10 cellular contexts compared by ENCODE assay signal in genomic region chr17:50423553-50424159, GRCh38. TPM values are rescaled to one million over a fixed set of nuclear protein-coding genes. Genes with fewer than 3 reads are reported as not detected.
A peak's percentile ranks its signal among the peaks of the same experiment; 100 is the strongest.
DNase-seq lines count a peak whose midpoint lies in the region; ATAC-seq, FAIRE-seq and TF ChIP-seq lines count a peak whose summit lies in the region.
"Had no signal": no experiment of that assay in that cellular context is flagged by ENCODE, and none has a peak within 500 bp of the region (broad histone marks: within the 10 kb centered on the region; RNA-seq: fewer than 3 reads in every experiment).

No MANE protein-coding gene starts in this region.

- no peak overlapping the region for H3K4me3 ChIP-seq in MG63
- H3K4me3 ChIP-seq in bronchial epithelial cell (ENCODE audit: low read depth, low read length), result no peak overlapping the region
- H3K4me3 ChIP-seq in trophoblast cell (ENCODE audit: low read depth, low read length), result no peak overlapping the region

- DNase-seq in ELR (ENCODE audit: low read depth) (peak; percentile 97), MG63 (peak; percentile 94), bronchial epithelial cell (ENCODE audit: low read depth) (peak; percentile 89), trophoblast cell (peak; percentile 70 to 75), NCI-H1092 (lab: John Stamatoyannopoulos, UW) (no peak)
- no peak for DNase-seq in activated CD8-positive, alpha-beta memory T cell treated with anti-CD3 and anti-CD28 coated beads for 24 hours
- DNase-seq: activated CD4-positive, alpha-beta T cell treated with anti-CD3 and anti-CD28 coated beads for 36 hours; stimulated activated naive CD4-positive, alpha-beta T cell treated with Interleukin-2 at 50 U/mL for 16 hours had no signal

- no peak overlapping the region for H2AK5ac ChIP-seq in trophoblast cell (ENCODE audit: low read length)

- H3K4ac ChIP-seq in trophoblast cell (ENCODE audit: low read depth, low read length), result no peak overlapping the region

- no peak for ATAC-seq in HG03159 (IDR thresholded peaks at IDR 0.05; ENCODE audit: unreplicated experiment)
- ATAC-seq in HG02973 (IDR thresholded peaks at IDR 0.05; ENCODE audit: unreplicated experiment), result no peak
- ATAC-seq: activated CD4-positive, alpha-beta T cell treated with anti-CD3 and anti-CD28 coated beads for 36 hours had no signal

- no peak for FAIRE-seq in bronchial epithelial cell (lab: Jason Lieb, UNC)

- H3K23ac ChIP-seq in trophoblast cell (ENCODE audit: low read length), result no peak overlapping the region

- H3K14ac ChIP-seq in trophoblast cell (ENCODE audit: low read length), result no peak overlapping the region

- peaks cover 13% of the 10 kb centered on the region for H3K79me2 ChIP-seq in trophoblast cell (ENCODE audit: control insufficient read depth, insufficient read depth, low read length, poor library complexity)

- H2BK12ac ChIP-seq in trophoblast cell (ENCODE audit: low read length), result peak overlapping the region; percentile 50

- H3K79me1 ChIP-seq in trophoblast cell (ENCODE audit: low read length), result peaks cover 26% of the 10 kb centered on the region

- no peaks in the 10 kb centered on the region for H3K27me3 ChIP-seq in MG63
- no peaks in the 10 kb centered on the region for H3K27me3 ChIP-seq in bronchial epithelial cell (ENCODE audit: control insufficient read depth, insufficient read depth, low read length)
- no peaks in the 10 kb centered on the region for H3K27me3 ChIP-seq in trophoblast cell (ENCODE audit: insufficient read depth, low read length)

- H4K12ac ChIP-seq in trophoblast cell (ENCODE audit: low read depth, low read length), result no peak overlapping the region

- peak overlapping the region; percentile 64 for H4K91ac ChIP-seq in trophoblast cell (ENCODE audit: low read depth, low read length)

- H2BK120ac ChIP-seq in trophoblast cell (ENCODE audit: insufficient read depth, low read length, poor library complexity), result no peak overlapping the region

- no peak overlapping the region for H2AFZ ChIP-seq in trophoblast cell (ENCODE audit: insufficient read depth, low read length, poor library complexity)

- H3K27ac ChIP-seq in trophoblast cell (ENCODE audit: low read depth, low read length), result peak overlapping the region; percentile 77

- H3K9ac ChIP-seq in trophoblast cell (ENCODE audit: low read length), result no peak overlapping the region

- no peaks in the 10 kb centered on the region; the same call in 1 of the 2 replicates for H3K36me3 ChIP-seq in MG63
- H3K36me3 ChIP-seq in bronchial epithelial cell (ENCODE audit: control insufficient read depth, insufficient read depth, low read length), result no peaks in the 10 kb centered on the region
- H3K36me3 ChIP-seq in trophoblast cell (ENCODE audit: control insufficient read depth in 1 of 2, insufficient read depth in 2 of 2, low read length in 2 of 2), result no peaks in the 10 kb centered on the region

- peak overlapping the region; percentile 25 for H3K4me2 ChIP-seq in trophoblast cell (ENCODE audit: low read length)

- peak overlapping the region; percentile 70 for H4K8ac ChIP-seq in trophoblast cell (ENCODE audit: low read depth, low read length)

- no peak overlapping the region for H3K18ac ChIP-seq in trophoblast cell (ENCODE audit: low read length)

- peak overlapping the region; percentile 43 for H2BK5ac ChIP-seq in trophoblast cell (ENCODE audit: low read depth, low read length, poor library complexity)

- H3K4me1 ChIP-seq in trophoblast cell (ENCODE audit: control insufficient read depth in 1 of 2, insufficient read depth in 2 of 2, low read length in 2 of 2), result peaks cover 30 to 40% of the 10 kb centered on the region in 2 experiments

- H3K9me3 ChIP-seq in MG63, result no peaks in the 10 kb centered on the region
- H3K9me3 ChIP-seq in trophoblast cell (ENCODE audit: insufficient read depth, low read depth, low read length), result no peaks in the 10 kb centered on the region

- no CpG with 5 or more reads among the region's 6 CpGs for WGBS in trophoblast cell (ENCODE audit: extremely low coverage, insufficient coverage, insufficient read length)

- no peak for TF ChIP-seq CTCF in bronchial epithelial cell (IDR thresholded peaks at IDR 0.05; ENCODE audit: insufficient read depth, low read length, severe bottlenecking)

RNA-seq across cellular contexts. Expression of gene ACSF2, which starts 2.4 kb away (rescaled TPM):
- 8.9 and 24.5 TPM in 2 replicates for total RNA-seq in MG63 (2014; rRNA removed; shearing (Covaris generic); ENCODE audit: low replicate concordance)
- total RNA-seq in bronchial epithelial cell, result 14.7 and 16.6 TPM in 2 replicates
- 70.4 and 74.8 TPM in 2 replicates for polyA plus RNA-seq in trophoblast cell (2013)

RNA-seq across cellular contexts. Expression of gene LRRC59, which starts 26.3 kb away (rescaled TPM):
- 365 and 417 TPM in 2 replicates for total RNA-seq in MG63 (2014; rRNA removed; shearing (Covaris generic); ENCODE audit: low replicate concordance)
- total RNA-seq in bronchial epithelial cell, result 235 and 279 TPM in 2 replicates
- 135 and 138 TPM in 2 replicates for polyA plus RNA-seq in trophoblast cell (2013)

RNA-seq across cellular contexts. Expression of gene CHAD, which starts 45.0 kb away (rescaled TPM):
- not detected in 2 replicates for total RNA-seq in MG63 (2014; rRNA removed; shearing (Covaris generic); ENCODE audit: low replicate concordance)
- total RNA-seq in bronchial epithelial cell, result not detected in 2 replicates
- not detected in 2 replicates for polyA plus RNA-seq in trophoblast cell (2013)
- total RNA-seq: activated CD4-positive, alpha-beta T cell treated with anti-CD3 and anti-CD28 coated beads for 36 hours had no signal

RNA-seq across cellular contexts. Expression of gene EME1, which starts 50.6 kb away (rescaled TPM):
- total RNA-seq in MG63 (2014; rRNA removed; shearing (Covaris generic); ENCODE audit: low replicate concordance), result 6.3 and 9.5 TPM in 2 replicates
- total RNA-seq in bronchial epithelial cell, result 0.13 and 0.53 TPM in 2 replicates
- polyA plus RNA-seq in trophoblast cell (2013), result 9.1 and 9.8 TPM in 2 replicates

RNA-seq across cellular contexts. Expression of gene MRPL27, which starts 50.7 kb away (rescaled TPM):
- 74.4 and 99.7 TPM in 2 replicates for total RNA-seq in MG63 (2014; rRNA removed; shearing (Covaris generic); ENCODE audit: low replicate concordance)
- 92.6 and 117 TPM in 2 replicates for total RNA-seq in bronchial epithelial cell
- polyA plus RNA-seq in trophoblast cell (2013), result 64.2 and 66.2 TPM in 2 replicates

Comparison
In these comparisons a context has a peak if more than half of its experiments do, and no peak if none do; other contexts are left out.
1. DNase-seq: peak in ELR (single experiment), MG63 (single experiment), bronchial epithelial cell (single experiment) and trophoblast cell (2 of 2); none in activated CD8-positive, alpha-beta memory T cell treated with anti-CD3 and anti-CD28 coated beads for 24 hours (single experiment) and NCI-H1092 (single experiment).